2 cellular contexts compared by ENCODE assay signal in genomic region chr17:13500947-13501346, GRCh38.
TF ChIP-seq lines count a peak whose summit lies in the region.

No MANE protein-coding gene starts in this region.

TF ChIP-seq in HepG2, 621 proteins besides CTCF, POLR2A, EP300 and RAD21 (continued from another document and continues in another):
- TF ChIP-seq ZNF407 (CRISPR knock-in tag; IDR thresholded peaks at IDR 0.05; ENCODE audit: not compliant biosample characterization) (no peak), ZNF710 (CRISPR knock-in tag; IDR thresholded peaks at IDR 0.05; ENCODE audit: borderline replicate concordance) (no peak), HOXA3 (CRISPR knock-in tag; IDR thresholded peaks at IDR 0.05) (no peak), PRDM15 (CRISPR knock-in tag; IDR thresholded peaks at IDR 0.05) (no peak)

TF ChIP-seq in GM12878, 131 proteins besides CTCF, POLR2A, EP300 and RAD21 (continued from another document):
- TF ChIP-seq, protein P1, sequence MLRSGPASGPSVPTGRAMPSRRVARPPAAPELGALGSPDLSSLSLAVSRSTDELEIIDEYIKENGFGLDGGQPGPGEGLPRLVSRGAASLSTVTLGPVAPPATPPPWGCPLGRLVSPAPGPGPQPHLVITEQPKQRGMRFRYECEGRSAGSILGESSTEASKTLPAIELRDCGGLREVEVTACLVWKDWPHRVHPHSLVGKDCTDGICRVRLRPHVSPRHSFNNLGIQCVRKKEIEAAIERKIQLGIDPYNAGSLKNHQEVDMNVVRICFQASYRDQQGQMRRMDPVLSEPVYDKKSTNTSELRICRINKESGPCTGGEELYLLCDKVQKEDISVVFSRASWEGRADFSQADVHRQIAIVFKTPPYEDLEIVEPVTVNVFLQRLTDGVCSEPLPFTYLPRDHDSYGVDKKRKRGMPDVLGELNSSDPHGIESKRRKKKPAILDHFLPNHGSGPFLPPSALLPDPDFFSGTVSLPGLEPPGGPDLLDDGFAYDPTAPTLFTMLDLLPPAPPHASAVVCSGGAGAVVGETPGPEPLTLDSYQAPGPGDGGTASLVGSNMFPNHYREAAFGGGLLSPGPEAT (IDR thresholded peaks at IDR 0.05; ENCODE audit: low read depth): peak; percentile 43; the same call in 1 of the 2 replicates
- 0 out of 2 replicates have a peak, but pooled peaks have one; percentile 32 for TF ChIP-seq ZNF687 (IDR thresholded peaks at IDR 0.05)
- no peak for TF ChIP-seq SREBF1 (IDR thresholded peaks at IDR 0.05; ENCODE audit: low read length)
- TF ChIP-seq PAX8 (IDR thresholded peaks at IDR 0.05): no peak
